8 cellular contexts compared by ENCODE assay signal in genomic region chr12:111460111-111460510, GRCh38. TPM values are rescaled to one million over a fixed set of nuclear protein-coding genes. Genes with fewer than 3 reads are reported as not detected.
A peak's percentile ranks its signal among the peaks of the same experiment; 100 is the strongest.
DNase-seq lines count a peak whose midpoint lies in the region; ATAC-seq and TF ChIP-seq lines count a peak whose summit lies in the region.
"Not testable (repeated sequence)": the region's sequence is repeated elsewhere in the genome, so short reads cannot be mapped to it uniquely, and the experiment has no call there.

No MANE protein-coding gene starts in this region.

- CTCF ChIA-PET in activated CD8-positive, alpha-beta T cell treated with anti-CD3 and anti-CD28 coated beads, Interleukin-2, amount 10 ng/mL, durations not matched to agents 7 days and 5 days (lab: Charles Lee): interaction anchor here (1.4 to 28.2 kb wide), 3 partner anchors 8 to 56 kb away, joined by 4 to 1088 read pairs (median 39); partner anchors contain the start of gene SH2B3
- CTCF ChIA-PET in activated naive CD4-positive, alpha-beta T cell treated with anti-CD3 and anti-CD28 coated beads for 36 hours (lab: Charles Lee): interaction anchor here (1.3 to 23.4 kb wide), 2 partner anchors 9 to 56 kb away, joined by 7 to 763 read pairs; partner anchors contain the start of gene SH2B3

- not testable (repeated sequence) for H3K9me2 ChIP-seq in GM23338 (ENCODE audit: insufficient read depth)

- H3K4me2 ChIP-seq in GM23338: not testable (repeated sequence)

- H3K4me1 Mint-ChIP-seq in GM23338; T-helper 17 cell; activated CD8-positive, alpha-beta T cell treated with anti-CD3 and anti-CD28 coated beads, Interleukin-2, amount 10 ng/mL, durations not matched to agents 7 days and 5 days (ENCODE audit: low read depth); activated naive CD4-positive, alpha-beta T cell treated with anti-CD3 and anti-CD28 coated beads for 36 hours (ENCODE audit: low read depth): not testable (repeated sequence)
- peaks cover 32% of the 10 kb centered on the region for H3K4me1 Mint-ChIP-seq in osteocyte (ENCODE audit: unreplicated experiment)

- TF ChIP-seq EP300 in esophagus muscularis mucosa (IDR thresholded peaks at IDR 0.05): not testable (repeated sequence)

- ATAC-seq in GM23338; T-helper 17 cell; activated CD8-positive, alpha-beta T cell treated with anti-CD3 and anti-CD28 coated beads, Interleukin-2, amount 10 ng/mL, durations not matched to agents 7 days and 5 days: not testable (repeated sequence)

- TF ChIP-seq POLR2A in esophagus muscularis mucosa (IDR thresholded peaks at IDR 0.05; ENCODE audit: low read depth); testis (IDR thresholded peaks at IDR 0.05): not testable (repeated sequence)

- H3K4me3 Mint-ChIP-seq in GM23338; T-helper 17 cell; activated CD8-positive, alpha-beta T cell treated with anti-CD3 and anti-CD28 coated beads, Interleukin-2, amount 10 ng/mL, durations not matched to agents 7 days and 5 days; activated naive CD4-positive, alpha-beta T cell treated with anti-CD3 and anti-CD28 coated beads for 36 hours; osteocyte (ENCODE audit: unreplicated experiment): not testable (repeated sequence)

- not testable (repeated sequence) for H3K36me3 ChIP-seq in GM23338 (ENCODE audit: insufficient read depth); testis (ENCODE audit: low read depth, missing control alignments)
- peaks cover 18 to 66% (median 51%) of the 10 kb centered on the region in 4 donors for H3K36me3 ChIP-seq in esophagus muscularis mucosa
- peaks cover 29% of the 10 kb centered on the region for H3K36me3 ChIP-seq in right atrium auricular region

- not testable (repeated sequence) for H3F3A ChIP-seq in GM23338 (replicated peaks; ENCODE audit: low read depth)

- H3K36me3 Mint-ChIP-seq in GM23338 (ENCODE audit: low read depth): peaks cover 31% of the 10 kb centered on the region
- not testable (repeated sequence) for H3K36me3 Mint-ChIP-seq in T-helper 17 cell (ENCODE audit: low read depth); activated naive CD4-positive, alpha-beta T cell treated with anti-CD3 and anti-CD28 coated beads for 36 hours (ENCODE audit: low read depth)
- peaks cover 17% of the 10 kb centered on the region for H3K36me3 Mint-ChIP-seq in activated CD8-positive, alpha-beta T cell treated with anti-CD3 and anti-CD28 coated beads, Interleukin-2, amount 10 ng/mL, durations not matched to agents 7 days and 5 days (ENCODE audit: low read depth)
- peaks cover 32% of the 10 kb centered on the region for H3K36me3 Mint-ChIP-seq in osteocyte (ENCODE audit: unreplicated experiment)

- H3K27ac ChIP-seq in GM23338 (ENCODE audit: low read depth): 0 out of 2 replicates have a peak overlapping the region, but pooled peaks have one; percentile 74
- not testable (repeated sequence) for H3K27ac ChIP-seq in esophagus muscularis mucosa (replicated peaks in 1 of 4); right atrium auricular region; testis

- not testable (repeated sequence) for H3K9me3 Mint-ChIP-seq in GM23338; activated CD8-positive, alpha-beta T cell treated with anti-CD3 and anti-CD28 coated beads, Interleukin-2, amount 10 ng/mL, durations not matched to agents 7 days and 5 days (ENCODE audit: insufficient read depth); activated naive CD4-positive, alpha-beta T cell treated with anti-CD3 and anti-CD28 coated beads for 36 hours; osteocyte (ENCODE audit: unreplicated experiment)

- H2AFZ ChIP-seq in GM23338: not testable (repeated sequence)

- TF ChIP-seq CTCF in GM23338 (conservative IDR thresholded peaks at IDR 0.05; ENCODE audit: low read depth in 2 of 2); esophagus muscularis mucosa (IDR thresholded peaks at IDR 0.05); right atrium auricular region (IDR thresholded peaks at IDR 0.05); osteocyte (IDR thresholded peaks at IDR 0.05); testis (IDR thresholded peaks at IDR 0.05): not testable (repeated sequence)

- H3K9me3 ChIP-seq in T-helper 17 cell (ENCODE audit: control insufficient read depth, low read length, poor library complexity, severe bottlenecking); esophagus muscularis mucosa; right atrium auricular region; testis: not testable (repeated sequence)

- not testable (repeated sequence) for H3K79me2 ChIP-seq in GM23338 (replicated peaks; ENCODE audit: insufficient read depth)

- 98% methylated on average over 11 of the region's 11 CpGs for WGBS in esophagus muscularis mucosa
- WGBS in testis, 2 donors: 97 to 99% methylated on average over 11 of the region's 11 CpGs

- not testable (repeated sequence) for H3K27me3 Mint-ChIP-seq in GM23338 (ENCODE audit: insufficient read depth, low read depth, poor library complexity); T-helper 17 cell; activated CD8-positive, alpha-beta T cell treated with anti-CD3 and anti-CD28 coated beads, Interleukin-2, amount 10 ng/mL, durations not matched to agents 7 days and 5 days (ENCODE audit: low read depth); activated naive CD4-positive, alpha-beta T cell treated with anti-CD3 and anti-CD28 coated beads for 36 hours (ENCODE audit: low read depth); osteocyte (ENCODE audit: unreplicated experiment)

- not testable (repeated sequence) for H3K4me3 ChIP-seq in GM23338, esophagus muscularis mucosa, right atrium auricular region, testis

- H3K27ac Mint-ChIP-seq in GM23338; activated CD8-positive, alpha-beta T cell treated with anti-CD3 and anti-CD28 coated beads, Interleukin-2, amount 10 ng/mL, durations not matched to agents 7 days and 5 days; osteocyte (ENCODE audit: unreplicated experiment): not testable (repeated sequence)
- H3K27ac Mint-ChIP-seq in T-helper 17 cell: peak overlapping the region; percentile 51
- peak overlapping the region; percentile 18 for H3K27ac Mint-ChIP-seq in activated naive CD4-positive, alpha-beta T cell treated with anti-CD3 and anti-CD28 coated beads for 36 hours

- POLR2A ChIA-PET in activated CD8-positive, alpha-beta T cell treated with anti-CD3 and anti-CD28 coated beads, Interleukin-2, amount 10 ng/mL, durations not matched to agents 7 days and 5 days (lab: Charles Lee): not testable (repeated sequence)

- DNase-seq in GM23338 (ENCODE audit: low spot score); T-helper 17 cell; activated naive CD4-positive, alpha-beta T cell treated with anti-CD3 and anti-CD28 coated beads for 36 hours: not testable (repeated sequence)
- DNase-seq in activated CD8-positive, alpha-beta T cell treated with anti-CD3 and anti-CD28 coated beads, Interleukin-2, amount 10 ng/mL, durations not matched to agents 7 days and 5 days: peak; percentile 6
- DNase-seq in esophagus muscularis mucosa (ENCODE audit: extremely low spot score) (peak; percentile 12), right atrium auricular region (ENCODE audit: low spot score) (peak; percentile 51), osteocyte (ENCODE audit: extremely low spot score, unreplicated experiment) (peak; percentile 57), testis (peak; percentile 3)

- not testable (repeated sequence) for H3K4me1 ChIP-seq in GM23338 (ENCODE audit: insufficient read depth); right atrium auricular region; testis
- H3K4me1 ChIP-seq in esophagus muscularis mucosa: peaks cover 21 to 27% (median 25%) of the 10 kb centered on the region in 4 donors

- intact Hi-C loops in activated naive CD4-positive, alpha-beta T cell treated with anti-CD3 and anti-CD28 coated beads for 36 hours (cut with micrococcal nuclease); esophagus muscularis mucosa (cut with DNase I); testis (cut with DNase I; ENCODE audit: low total_unique reads): not testable (repeated sequence)

- H3K27me3 ChIP-seq in GM23338 (ENCODE audit: insufficient read depth); esophagus muscularis mucosa; right atrium auricular region; testis: not testable (repeated sequence)

- H4K20me1 ChIP-seq in GM23338 (replicated peaks; ENCODE audit: insufficient read depth): not testable (repeated sequence)

RNA-seq across cellular contexts. Expression of gene SH2B3, which starts 54.4 kb away (rescaled TPM):
- total RNA-seq in GM23338 (2014; rRNA removed; shearing (Covaris generic)): 59.0 and 59.3 TPM in 2 replicates
- polyA plus RNA-seq in GM23338 (2016; fragmentation: Nextera tagmentation; extraction: Ambion mirVana) (7.6 and 8.1 TPM in 2 replicates), testis (ENCODE audit: insufficient read depth, low read depth, low replicate concordance) (22.0 TPM)
- total RNA-seq in T-helper 17 cell (10 to 100 TPM; 38.7 to 39.3 TPM), esophagus muscularis mucosa (10 to 100 TPM; 24.9 to 49.4 (median 41.8) TPM), right atrium auricular region (10 to 100 TPM; 42.6 to 47.4 TPM), osteocyte (36.4 and 37.4 TPM in 2 replicates), testis (10 to 100 TPM; 36.9 to 38.1 TPM)
- 10 to 100 TPM; 49.9 to 50.9 TPM for total RNA-seq in activated CD8-positive, alpha-beta T cell treated with anti-CD3 and anti-CD28 coated beads, Interleukin-2, amount 10 ng/mL, durations not matched to agents 7 days and 5 days
- total RNA-seq in activated naive CD4-positive, alpha-beta T cell treated with anti-CD3 and anti-CD28 coated beads for 36 hours: 10 to 100 TPM; 21.1 to 21.3 TPM
